In the genomic region with DNA sequence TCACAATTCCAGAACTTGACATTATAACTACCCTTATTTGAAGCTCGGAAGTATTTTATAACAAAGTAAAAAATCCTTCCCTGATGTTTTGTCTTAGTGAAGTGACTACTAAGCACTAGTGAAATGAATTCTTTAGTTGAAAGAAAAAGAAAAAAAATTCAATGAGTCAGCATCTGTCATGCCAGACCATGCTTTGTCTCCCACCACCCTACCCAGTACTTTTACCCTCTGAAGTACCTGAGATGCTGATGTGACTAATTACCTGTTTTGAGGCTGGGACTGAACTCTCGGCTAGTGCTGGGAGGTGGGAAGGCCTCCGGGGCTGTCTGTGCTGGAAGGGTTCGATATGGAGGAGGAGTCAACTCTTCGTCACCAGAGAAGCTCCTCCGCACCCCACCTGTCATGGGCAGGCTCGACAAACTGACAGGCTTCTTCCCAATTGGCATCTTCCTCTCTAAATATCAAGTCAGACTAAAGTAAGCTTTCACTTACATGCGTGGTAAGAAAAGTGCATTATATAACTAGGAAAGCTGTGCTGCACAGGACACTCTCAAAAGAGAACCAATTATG, we compare ENCODE assay signal across 27 cellular contexts. TPM values are rescaled to one million over a fixed set of nuclear protein-coding genes. Genes with fewer than 3 reads are reported as not detected.
DNase-seq lines count a peak whose midpoint lies in the region; ATAC-seq and TF ChIP-seq lines count a peak whose summit lies in the region.
"Had no signal": no experiment of that assay in that cellular context is flagged by ENCODE, and none has a peak within 500 bp of the region (broad histone marks: within the 10 kb centered on the region; RNA-seq: fewer than 3 reads in every experiment).

No MANE protein-coding gene starts in this region.

- no peaks in the 10 kb centered on the region for H3K9me3 ChIP-seq in endodermal cell (ENCODE audit: control insufficient read depth, low read length)
- H3K9me3 ChIP-seq: gastroesophageal sphincter, mucosa of descending colon, Peyer's patch, testis had no signal

- no peak overlapping the region for H3K9ac ChIP-seq in endodermal cell (ENCODE audit: extremely low read depth, low read length, poor library complexity, severe bottlenecking)

- no peaks in the 10 kb centered on the region for H3K4me1 ChIP-seq in endodermal cell (ENCODE audit: control insufficient read depth, insufficient read depth, low read length)
- H3K4me1 ChIP-seq: Peyer's patch, testis had no signal

- peaks cover 0 to 5% of the 10 kb centered on the region in 2 donors for H3K36me3 Mint-ChIP-seq in activated naive CD4-positive, alpha-beta T cell treated with anti-CD3 and anti-CD28 coated beads, Interleukin-2, amount 50 U/mL, for 72 hours
- peaks cover 74% of the 10 kb centered on the region for H3K36me3 Mint-ChIP-seq in endodermal cell (ENCODE audit: low read depth)
- H3K36me3 Mint-ChIP-seq: natural killer cell had no signal

- no peaks in the 10 kb centered on the region for H3K27me3 Mint-ChIP-seq in endodermal cell (ENCODE audit: insufficient read depth)
- H3K27me3 Mint-ChIP-seq: B cell; CD8-positive, alpha-beta memory T cell; stimulated activated memory B cell treated with anti-CD40 and anti-IgM and Interleukin-4, amounts not matched to agents 10 μg/mL and 1 μg/mL and 100 μg/mL, for 72 hours had no signal

- H3K27me3 ChIP-seq in H7 (ENCODE audit: control insufficient read depth, insufficient read depth, low read length) (no peaks in the 10 kb centered on the region), endodermal cell (ENCODE audit: control insufficient read depth, insufficient read depth, low read length, poor library complexity, severe bottlenecking) (no peaks in the 10 kb centered on the region)
- H3K27me3 ChIP-seq: gastroesophageal sphincter, Peyer's patch, testis had no signal

- DNase-seq in activated naive CD4-positive, alpha-beta T cell treated with anti-CD3 and anti-CD28 coated beads, Interleukin-2, amount 50 U/mL, for 72 hours (ENCODE audit: low spot score in 2 of 2), result no peak
- no peak for DNase-seq in activated naive CD4-positive, alpha-beta T cell treated with Interleukin-2 at 50 U/mL for 16 hours
- peak; percentile 16 for DNase-seq in H7
- peak; percentile 56 for DNase-seq in endodermal cell
- DNase-seq in GM10266 (ENCODE audit: extremely low spot score), result no peak
- DNase-seq: activated CD4-positive, CD25-positive, alpha-beta regulatory T cell treated with anti-CD3 and anti-CD28 coated beads, Interleukin-2, amount 50 U/mL, for 72 hours; activated CD8-positive, alpha-beta memory T cell treated with anti-CD3 and anti-CD28 coated beads for 24 hours; activated effector memory CD4-positive, alpha-beta T cell treated with anti-CD3 and anti-CD28 coated beads, Interleukin-2, amount 50 U/mL, for 16 hours; activated T-cell treated with anti-CD3 and anti-CD28 coated beads for 4 hours; CD8-positive, alpha-beta memory T cell; HCEC 1CT; hippocampal formation; immature natural killer cell; left colon; mammary epithelial cell; mucosa of descending colon; natural killer cell; NCI-H1436 treated with DMSO at 0.1 percent for 48 hours; NCI-H774; Peyer's patch; SHP77; testis had no signal

- no peak for TF ChIP-seq CTCF in endodermal cell (conservative IDR thresholded peaks at IDR 0.05)
- no peak for TF ChIP-seq CTCF in GM10266 (IDR thresholded peaks at IDR 0.05; ENCODE audit: control insufficient read depth, insufficient read depth, low read depth, missing control alignments)

- peak overlapping the region; percentile 65 to 84 for H3K27ac Mint-ChIP-seq in activated naive CD4-positive, alpha-beta T cell treated with anti-CD3 and anti-CD28 coated beads, Interleukin-2, amount 50 U/mL, for 72 hours
- H3K27ac Mint-ChIP-seq in endodermal cell, result no peak overlapping the region
- H3K27ac Mint-ChIP-seq: B cell; stimulated activated memory B cell treated with anti-CD40 and anti-IgM and Interleukin-4, amounts not matched to agents 10 μg/mL and 1 μg/mL and 100 μg/mL, for 72 hours had no signal

- H3K4me1 Mint-ChIP-seq in endodermal cell, result no peaks in the 10 kb centered on the region
- H3K4me1 Mint-ChIP-seq: B cell; immature natural killer cell; natural killer cell; stimulated activated memory B cell treated with anti-CD40 and anti-IgM and Interleukin-4, amounts not matched to agents 10 μg/mL and 1 μg/mL and 100 μg/mL, for 72 hours had no signal

- no peaks in the 10 kb centered on the region for H3K9me3 Mint-ChIP-seq in activated naive CD4-positive, alpha-beta T cell treated with anti-CD3 and anti-CD28 coated beads, Interleukin-2, amount 50 U/mL, for 72 hours
- no peaks in the 10 kb centered on the region for H3K9me3 Mint-ChIP-seq in endodermal cell
- H3K9me3 Mint-ChIP-seq: CD8-positive, alpha-beta memory T cell; immature natural killer cell; natural killer cell; stimulated activated memory B cell treated with anti-CD40 and anti-IgM and Interleukin-4, amounts not matched to agents 10 μg/mL and 1 μg/mL and 100 μg/mL, for 72 hours had no signal

- H3K4me3 Mint-ChIP-seq in endodermal cell, result no peak overlapping the region
- H3K4me3 Mint-ChIP-seq: B cell; CD8-positive, alpha-beta memory T cell; immature natural killer cell; natural killer cell; stimulated activated memory B cell treated with anti-CD40 and anti-IgM and Interleukin-4, amounts not matched to agents 10 μg/mL and 1 μg/mL and 100 μg/mL, for 72 hours had no signal

- H3K27ac ChIP-seq in endodermal cell (ENCODE audit: low read depth, low read length), result no peak overlapping the region
- H3K27ac ChIP-seq in temporal lobe (ENCODE audit: low read depth, low read length), result peak overlapping the region; percentile 14
- H3K27ac ChIP-seq: gastroesophageal sphincter, Peyer's patch, testis had no signal

- ATAC-seq in activated naive CD4-positive, alpha-beta T cell treated with anti-CD3 and anti-CD28 coated beads, Interleukin-2, amount 50 U/mL, for 72 hours, result no peak
- no peak for ATAC-seq in HG02678 (IDR thresholded peaks at IDR 0.05; ENCODE audit: unreplicated experiment)
- ATAC-seq: gastroesophageal sphincter; left colon; mucosa of descending colon; natural killer cell; stimulated activated memory B cell treated with anti-CD40 and anti-IgM and Interleukin-4, amounts not matched to agents 10 μg/mL and 1 μg/mL and 100 μg/mL, for 72 hours had no signal

- WGBS in endodermal cell (ENCODE audit: insufficient coverage in 1 of 2, insufficient read length in 1 of 2), 2 experiments, result 80 to 94% methylated on average over 1 to 7 of the region's 8 CpGs

- H3K4me3 ChIP-seq in H7 (ENCODE audit: insufficient read depth, low read depth, low read length) (no peak overlapping the region), endodermal cell (ENCODE audit: low read length) (no peak overlapping the region)
- H3K4me3 ChIP-seq: gastroesophageal sphincter, mucosa of descending colon, Peyer's patch, testis had no signal

- H3K36me3 ChIP-seq in H7 (replicated peaks; ENCODE audit: control insufficient read depth, insufficient read depth, low read length) (peaks cover 6% of the 10 kb centered on the region), endodermal cell (ENCODE audit: control insufficient read depth, insufficient read depth, low read length) (peaks cover 66% of the 10 kb centered on the region)

RNA-seq across cellular contexts. Expression of gene NME2, which starts 19.6 kb away (rescaled TPM):
- total RNA-seq in activated naive CD4-positive, alpha-beta T cell treated with anti-CD3 and anti-CD28 coated beads, Interleukin-2, amount 50 U/mL, for 72 hours, result 100 to 1,000 TPM; 711 to 815 TPM
- total RNA-seq in H7 (2014; rRNA removed; shearing (Covaris generic)), result 605 and 649 TPM in 2 replicates
- 100 to 1,000 TPM; 560 to 707 TPM for total RNA-seq in endodermal cell
- 337 TPM for polyA plus RNA-seq in endodermal cell (2013, experiment 1 of 2)
- polyA plus RNA-seq in endodermal cell (2013, experiment 2 of 2), result 326 TPM
- total RNA-seq in temporal lobe, result 125 TPM

RNA-seq across cellular contexts. Expression of gene NME1, which starts 32.5 kb away (rescaled TPM):
- total RNA-seq in activated naive CD4-positive, alpha-beta T cell treated with anti-CD3 and anti-CD28 coated beads, Interleukin-2, amount 50 U/mL, for 72 hours, result 100 to 1,000 TPM; 100 to 282 TPM
- 168 and 211 TPM in 2 replicates for total RNA-seq in H7 (2014; rRNA removed; shearing (Covaris generic))
- total RNA-seq in endodermal cell, result 100 to 1,000 TPM in 1 of 2 donors, 10 to 100 TPM in 1; 99.6 to 107 TPM
- 134 TPM for polyA plus RNA-seq in endodermal cell (2013, experiment 1 of 2)
- polyA plus RNA-seq in endodermal cell (2013, experiment 2 of 2), result 136 TPM
- 37.6 TPM for total RNA-seq in temporal lobe

Comparison
In these comparisons a context has a peak if more than half of its experiments do, and no peak if none do; other contexts are left out.
1. DNase-seq: peak in H7 (single experiment) and endodermal cell (single experiment); none in activated naive CD4-positive, alpha-beta T cell treated with anti-CD3 and anti-CD28 coated beads, Interleukin-2, amount 50 U/mL, for 72 hours (0 of 2), activated naive CD4-positive, alpha-beta T cell treated with Interleukin-2 at 50 U/mL for 16 hours (single experiment) and GM10266 (single experiment).